In genomic region chr21:33383056-33383888, GRCh38 we compare ENCODE assay signal across 8 cellular contexts. TPM values are rescaled to one million over a fixed set of nuclear protein-coding genes. Genes with fewer than 3 reads are reported as not detected.
DNase-seq lines count a peak whose midpoint lies in the region; TF ChIP-seq lines count a peak whose summit lies in the region.

No MANE protein-coding gene starts in this region.

- H3K27me3 Mint-ChIP-seq in activated CD4-positive, alpha-beta T cell treated with anti-CD3 and anti-CD28 coated beads, Interleukin-2, amount 10 ng/mL, durations not matched to agents 7 days and 5 days, result peaks cover 26% of the 10 kb centered on the region
- no peaks in the 10 kb centered on the region for H3K27me3 Mint-ChIP-seq in endodermal cell (ENCODE audit: insufficient read depth)
- no peaks in the 10 kb centered on the region for H3K27me3 Mint-ChIP-seq in neural crest cell (ENCODE audit: low read depth)

- H3K36me3 ChIP-seq in GM23248 (ENCODE audit: low read depth), result no peaks in the 10 kb centered on the region
- H3K36me3 ChIP-seq in endodermal cell (ENCODE audit: control insufficient read depth, insufficient read depth, low read length), result no peaks in the 10 kb centered on the region
- H3K36me3 ChIP-seq in testis (ENCODE audit: low read depth, missing control alignments), result no peaks in the 10 kb centered on the region

- TF ChIP-seq POLR2A in testis (IDR thresholded peaks at IDR 0.05), result no peak

- 7 to 9% methylated on average over 20 of the region's 20 CpGs for WGBS in GM23248 (ENCODE audit: low coverage in 1 of 2, low lambda C conversion rate in 2 of 2, missing lambda C conversion rate in 2 of 2), 2 experiments
- 79 to 81% methylated on average over 13 to 20 of the region's 20 CpGs for WGBS in endodermal cell (ENCODE audit: insufficient coverage in 1 of 2, insufficient read length in 1 of 2), 2 experiments
- 40 to 46% methylated on average over 16 to 20 of the region's 20 CpGs for WGBS in testis, 2 donors

- no peaks in the 10 kb centered on the region for H3K36me3 Mint-ChIP-seq in activated CD4-positive, alpha-beta T cell treated with anti-CD3 and anti-CD28 coated beads, Interleukin-2, amount 10 ng/mL, durations not matched to agents 7 days and 5 days (ENCODE audit: low read depth)
- no peaks in the 10 kb centered on the region for H3K36me3 Mint-ChIP-seq in endodermal cell (ENCODE audit: low read depth)
- H3K36me3 Mint-ChIP-seq in neural crest cell (ENCODE audit: low read depth), result no peaks in the 10 kb centered on the region

- H3K27ac ChIP-seq in GM23248 (peak overlapping the region; percentile 49), endodermal cell (ENCODE audit: low read depth, low read length) (no peak overlapping the region), testis (peak overlapping the region in 1 of 2 donors; percentile 56)

- no peak for TF ChIP-seq CTCF in endodermal cell (conservative IDR thresholded peaks at IDR 0.05)
- TF ChIP-seq CTCF in neural crest cell (conservative IDR thresholded peaks at IDR 0.05), result no peak
- no peak for TF ChIP-seq CTCF in testis (IDR thresholded peaks at IDR 0.05)

- H3K9ac ChIP-seq in GM23248 (peak overlapping the region; percentile 42), endodermal cell (ENCODE audit: extremely low read depth, low read length, poor library complexity, severe bottlenecking) (no peak overlapping the region)

- peak overlapping the region; percentile 94 for H3K27ac Mint-ChIP-seq in activated CD4-positive, alpha-beta T cell treated with anti-CD3 and anti-CD28 coated beads, Interleukin-2, amount 10 ng/mL, durations not matched to agents 7 days and 5 days
- H3K27ac Mint-ChIP-seq in endodermal cell (no peak overlapping the region), neural crest cell (ENCODE audit: unreplicated experiment) (peak overlapping the region; percentile 23)

- H2AFZ ChIP-seq in GM23248, result peak overlapping the region; percentile 80

- in situ Hi-C loops in GM23248 (cut with MboI), result no loop called here

- peak overlapping the region; percentile 75 for H3K4me3 Mint-ChIP-seq in activated CD4-positive, alpha-beta T cell treated with anti-CD3 and anti-CD28 coated beads, Interleukin-2, amount 10 ng/mL, durations not matched to agents 7 days and 5 days
- H3K4me3 Mint-ChIP-seq in endodermal cell (no peak overlapping the region), neural crest cell (no peak overlapping the region)

- H3K9me3 ChIP-seq in GM23248 (ENCODE audit: low read depth) (no peaks in the 10 kb centered on the region), endodermal cell (ENCODE audit: control insufficient read depth, low read length) (no peaks in the 10 kb centered on the region), testis (no peaks in the 10 kb centered on the region)

- no peaks in the 10 kb centered on the region for H3K79me2 ChIP-seq in GM23248 (ENCODE audit: insufficient read depth)

- H3K4me2 ChIP-seq in GM23248 (ENCODE audit: unreplicated experiment), result peak overlapping the region; percentile 66

- H3K27me3 ChIP-seq in GM23248 (replicated peaks; ENCODE audit: insufficient read depth) (no peaks in the 10 kb centered on the region), endodermal cell (ENCODE audit: control insufficient read depth, insufficient read depth, low read length, poor library complexity, severe bottlenecking) (no peaks in the 10 kb centered on the region), testis (no peaks in the 10 kb centered on the region)

- H3K9me2 ChIP-seq in GM23248 (ENCODE audit: insufficient read depth), result no peaks in the 10 kb centered on the region

- H3K4me1 ChIP-seq in GM23248 (ENCODE audit: insufficient read depth), result peaks cover 38% of the 10 kb centered on the region
- H3K4me1 ChIP-seq in endodermal cell (ENCODE audit: control insufficient read depth, insufficient read depth, low read length), result no peaks in the 10 kb centered on the region
- peaks cover 11% of the 10 kb centered on the region for H3K4me1 ChIP-seq in testis

- peaks cover 66% of the 10 kb centered on the region for H3K4me1 Mint-ChIP-seq in activated CD4-positive, alpha-beta T cell treated with anti-CD3 and anti-CD28 coated beads, Interleukin-2, amount 10 ng/mL, durations not matched to agents 7 days and 5 days
- H3K4me1 Mint-ChIP-seq in endodermal cell (no peaks in the 10 kb centered on the region), neural crest cell (peaks cover 15% of the 10 kb centered on the region)

- POLR2A ChIA-PET in activated CD4-positive, alpha-beta T cell treated with anti-CD3 and anti-CD28 coated beads, Interleukin-2, amount 10 ng/mL, durations not matched to agents 7 days and 5 days (lab: Charles Lee), result interaction anchor here (0.5 kb wide), 1 partner anchor 289 kb away, joined by 3 read pairs; no protein-coding TSS in a partner anchor

- DNase-seq in EL (peak; percentile 88), GM23248 (peak; percentile 88), LoVo (ENCODE audit: low spot score) (peak; percentile 82), endodermal cell (peak; percentile 56), neural crest cell (ENCODE audit: low read depth, low spot score) (no peak), testis (peak; percentile 61), DMS114 treated with DMSO at 0.1 percent for 48 hours (lab: John Stamatoyannopoulos, UW; ENCODE audit: unreplicated experiment) (no peak)
- DNase-seq in activated CD4-positive, alpha-beta T cell treated with anti-CD3 and anti-CD28 coated beads, Interleukin-2, amount 10 ng/mL, durations not matched to agents 7 days and 5 days, result peak; percentile 78

- H3K4me3 ChIP-seq in GM23248 (peak overlapping the region; percentile 52), endodermal cell (ENCODE audit: low read length) (no peak overlapping the region), testis (no peak overlapping the region)

- CTCF ChIA-PET in activated CD4-positive, alpha-beta T cell treated with anti-CD3 and anti-CD28 coated beads, Interleukin-2, amount 10 ng/mL, durations not matched to agents 7 days and 5 days (lab: Charles Lee), result interaction anchor here (1.6 kb wide), 1 partner anchor 62 kb away, joined by 5 read pairs; no protein-coding TSS in a partner anchor

- H3K9me3 Mint-ChIP-seq in activated CD4-positive, alpha-beta T cell treated with anti-CD3 and anti-CD28 coated beads, Interleukin-2, amount 10 ng/mL, durations not matched to agents 7 days and 5 days, result no peaks in the 10 kb centered on the region
- H3K9me3 Mint-ChIP-seq in endodermal cell (no peaks in the 10 kb centered on the region), neural crest cell (no peaks in the 10 kb centered on the region)

- intact Hi-C loops in testis (cut with DNase I; ENCODE audit: low total_unique reads), result no loop called here

- H4K20me1 ChIP-seq in GM23248 (ENCODE audit: insufficient read depth), result no peaks in the 10 kb centered on the region

- H3F3A ChIP-seq in GM23248 (ENCODE audit: insufficient read depth), result peaks cover 20% of the 10 kb centered on the region

RNA-seq across cellular contexts. Expression of gene IFNGR2, which starts 19.9 kb away (rescaled TPM):
- total RNA-seq in GM23248 (2014; rRNA removed; shearing (Covaris generic)), result 92.8 and 98.3 TPM in 2 replicates
- polyA plus RNA-seq in GM23248 (2016; fragmentation: Nextera tagmentation; extraction: Ambion mirVana) (113 and 116 TPM in 2 replicates), testis (ENCODE audit: insufficient read depth, low read depth, low replicate concordance) (91.9 TPM)
- total RNA-seq in activated CD4-positive, alpha-beta T cell treated with anti-CD3 and anti-CD28 coated beads, Interleukin-2, amount 10 ng/mL, durations not matched to agents 7 days and 5 days, result 10 to 100 TPM; 11.3 to 11.8 TPM
- total RNA-seq in endodermal cell (10 to 100 TPM; 41.9 to 55.1 TPM), neural crest cell (38.9 and 40.5 TPM in 2 replicates), testis (100 to 1,000 TPM in 1 of 2 donors, 10 to 100 TPM in 1; 87.6 to 108 TPM)
- 51.0 TPM for polyA plus RNA-seq in endodermal cell (2013, experiment 1 of 2)
- polyA plus RNA-seq in endodermal cell (2013, experiment 2 of 2), result 49.7 TPM

RNA-seq across cellular contexts. Expression of gene IFNAR1, which starts 58.5 kb away (rescaled TPM):
- 19.1 and 24.0 TPM in 2 replicates for total RNA-seq in GM23248 (2014; rRNA removed; shearing (Covaris generic))
- 55.9 and 65.1 TPM in 2 replicates for polyA plus RNA-seq in GM23248 (2016; fragmentation: Nextera tagmentation; extraction: Ambion mirVana)
- 10 to 100 TPM; 37.6 to 40.9 TPM for total RNA-seq in activated CD4-positive, alpha-beta T cell treated with anti-CD3 and anti-CD28 coated beads, Interleukin-2, amount 10 ng/mL, durations not matched to agents 7 days and 5 days
- total RNA-seq in endodermal cell, result 10 to 100 TPM; 11.7 to 16.9 TPM
- polyA plus RNA-seq in endodermal cell (2013, experiment 1 of 2), result 20.8 TPM
- polyA plus RNA-seq in endodermal cell (2013, experiment 2 of 2), result 18.7 TPM
- 18.0 and 18.9 TPM in 2 replicates for total RNA-seq in neural crest cell
- total RNA-seq in testis, result 10 to 100 TPM; 22.8 to 25.0 TPM
- polyA plus RNA-seq in testis (ENCODE audit: insufficient read depth, low read depth, low replicate concordance), result 22.1 TPM

Comparison
In these comparisons a context has a peak if more than half of its experiments do, and no peak if none do; other contexts are left out.
1. DNase-seq: peak in EL (single experiment), GM23248 (single experiment), LoVo (single experiment), activated CD4-positive, alpha-beta T cell treated with anti-CD3 and anti-CD28 coated beads, Interleukin-2, amount 10 ng/mL, durations not matched to agents 7 days and 5 days (single experiment), endodermal cell (single experiment) and testis (single experiment); none in neural crest cell (single experiment) and DMS114 treated with DMSO at 0.1 percent for 48 hours (single experiment).